11 cellular contexts compared by ENCODE assay signal in genomic region chr22:30078320-30079311, GRCh38. TPM values are rescaled to one million over a fixed set of nuclear protein-coding genes. Genes with fewer than 3 reads are reported as not detected.
DNase-seq lines count a peak whose midpoint lies in the region; ATAC-seq, FAIRE-seq and TF ChIP-seq lines count a peak whose summit lies in the region.
"Had no signal": no experiment of that assay in that cellular context is flagged by ENCODE, and none has a peak within 500 bp of the region (broad histone marks: within the 10 kb centered on the region; RNA-seq: fewer than 3 reads in every experiment).

No MANE protein-coding gene starts in this region.

- intact Hi-C loops in CD4-positive, alpha-beta memory T cell (cut with micrococcal nuclease): no loop called here

- peak overlapping the region; percentile 66 to 95 (median 94) for H3K27ac Mint-ChIP-seq in CD4-positive, alpha-beta memory T cell

- TF ChIP-seq CTCF in keratinocyte (optimal IDR thresholded peaks at IDR 0.05 in 1 of 3, IDR thresholded peaks at IDR 0.05 in 1 of 3, conservative IDR thresholded peaks at IDR 0.05 in 1 of 3; ENCODE audit: extremely low read depth in 1 of 3, insufficient read depth in 2 of 3, low read length in 3 of 3): no peak

- ATAC-seq in HG03442 (IDR thresholded peaks at IDR 0.05; ENCODE audit: unreplicated experiment): no peak
- no peak for ATAC-seq in GM21423 (IDR thresholded peaks at IDR 0.05; ENCODE audit: unreplicated experiment)
- no peak for ATAC-seq in GM18861 (IDR thresholded peaks at IDR 0.05; ENCODE audit: unreplicated experiment)
- ATAC-seq: heart left ventricle had no signal

- H3K4me3 ChIP-seq in CD4-positive, alpha-beta memory T cell (ENCODE audit: low read length in 2 of 2): peak overlapping the region in 1 of 2 donors; percentile 33
- H3K4me3 ChIP-seq in H7 (ENCODE audit: insufficient read depth, low read depth, low read length) (no peak overlapping the region), keratinocyte (ENCODE audit: control insufficient read depth in 2 of 3, extremely low read depth in 1 of 3, insufficient read depth in 2 of 3, low read depth in 1 of 3, low read length in 3 of 3) (no peak overlapping the region), Karpas-422 (ENCODE audit: low read length) (no peak overlapping the region)
- H3K4me3 ChIP-seq: heart left ventricle had no signal

- DNase-seq in CD4-positive, alpha-beta memory T cell: peak; percentile 19 to 55 (median 32)
- DNase-seq in H7 (peak; percentile 48), keratinocyte (ENCODE audit: low read depth, low spot score) (no peak), Karpas-422 (no peak)
- peak; percentile 28 to 36 for DNase-seq in activated CD4-positive, alpha-beta T cell treated with anti-CD3 and anti-CD28 coated beads, Interleukin-2, amount 50 U/mL, for 48 hours
- DNase-seq: heart left ventricle, T-helper 9 cell had no signal

- peak overlapping the region; percentile 49 to 82 (median 78) for H3K4me3 Mint-ChIP-seq in CD4-positive, alpha-beta memory T cell

- peak; percentile 44 for FAIRE-seq in keratinocyte (lab: Jason Lieb, UNC)

- peaks cover 16% of the 10 kb centered on the region for H3K4me1 ChIP-seq in CD4-positive, alpha-beta memory T cell (ENCODE audit: insufficient read depth, low read length)
- H3K4me1 ChIP-seq in keratinocyte (ENCODE audit: control insufficient read depth, extremely low read depth, insufficient read depth, low read length) (peaks cover 4% of the 10 kb centered on the region), Karpas-422 (ENCODE audit: low read length) (peaks cover 8% of the 10 kb centered on the region)

- H3K4me2 ChIP-seq in keratinocyte (ENCODE audit: control insufficient read depth, extremely low read depth, insufficient read depth, low read depth, low read length) (peak overlapping the region; percentile 27), Karpas-422 (ENCODE audit: low read depth, low read length, poor library complexity, severe bottlenecking) (no peak overlapping the region)

- dilution Hi-C loops in keratinocyte (cut with MboI; ENCODE audit: extremely low pct_ligation_motif_present, low sequenced_read_pairs): no loop called here

- POLR2A ChIA-PET in CD4-positive, alpha-beta memory T cell (lab: Charles Lee; ENCODE audit: partially characterized antibody): interaction anchor here (0.6 to 1.8 kb wide), 7 partner anchors 10 to 573 kb away, joined by 3 to 6 read pairs (median 3); no protein-coding TSS in a partner anchor

- H2AFZ ChIP-seq in keratinocyte (ENCODE audit: control insufficient read depth, low read length): no peak overlapping the region
- no peak overlapping the region for H2AFZ ChIP-seq in Karpas-422 (ENCODE audit: low read length)

- no peaks in the 10 kb centered on the region for H3K27me3 ChIP-seq in CD4-positive, alpha-beta memory T cell (ENCODE audit: insufficient read depth, low read length)
- H3K27me3 ChIP-seq in H7 (ENCODE audit: control insufficient read depth, insufficient read depth, low read length): peaks cover 4% of the 10 kb centered on the region; the same call in 1 of the 2 replicates
- H3K27me3 ChIP-seq in keratinocyte (ENCODE audit: control insufficient read depth, extremely low read depth, insufficient read depth, low read length): peaks cover 7% of the 10 kb centered on the region
- no peaks in the 10 kb centered on the region for H3K27me3 ChIP-seq in Karpas-422 (ENCODE audit: low read length)

- H3K36me3 ChIP-seq in CD4-positive, alpha-beta memory T cell (ENCODE audit: insufficient read depth, low read length): no peaks in the 10 kb centered on the region
- no peaks in the 10 kb centered on the region for H3K36me3 ChIP-seq in H7 (replicated peaks; ENCODE audit: control insufficient read depth, insufficient read depth, low read length)
- no peaks in the 10 kb centered on the region for H3K36me3 ChIP-seq in keratinocyte (ENCODE audit: control insufficient read depth in 2 of 2, extremely low read depth in 1 of 2, insufficient read depth in 2 of 2, low read length in 2 of 2)
- H3K36me3 ChIP-seq in Karpas-422 (ENCODE audit: insufficient read depth, low read length): no peaks in the 10 kb centered on the region
- H3K36me3 ChIP-seq: heart left ventricle had no signal

- no peaks in the 10 kb centered on the region for H4K20me1 ChIP-seq in keratinocyte (ENCODE audit: control insufficient read depth, extremely low read depth, insufficient read depth, low read length)
- no peaks in the 10 kb centered on the region for H4K20me1 ChIP-seq in Karpas-422 (ENCODE audit: insufficient read depth, low read depth, low read length)

- no peaks in the 10 kb centered on the region for H3K9me2 ChIP-seq in Karpas-422 (replicated peaks; ENCODE audit: insufficient read depth, low read length)

- CTCF ChIA-PET in CD4-positive, alpha-beta memory T cell (lab: Charles Lee; ENCODE audit: partially characterized antibody): interaction anchor here (1.0 to 1.9 kb wide), 4 partner anchors 9 to 452 kb away, joined by 3 to 7 read pairs (median 4); no protein-coding TSS in a partner anchor

- H3K36me3 Mint-ChIP-seq in CD4-positive, alpha-beta memory T cell: no peaks in the 10 kb centered on the region

- no peaks in the 10 kb centered on the region for H3K79me2 ChIP-seq in keratinocyte (ENCODE audit: control insufficient read depth, insufficient read depth, low read length)
- H3K79me2 ChIP-seq in Karpas-422 (ENCODE audit: low read length): no peaks in the 10 kb centered on the region

- H3K9me3 Mint-ChIP-seq in CD4-positive, alpha-beta memory T cell: peaks cover 0 to 2% (median 0%) of the 10 kb centered on the region in 8 donors

- peaks cover 9 to 23% (median 14%) of the 10 kb centered on the region in 4 donors for H3K4me1 Mint-ChIP-seq in CD4-positive, alpha-beta memory T cell

- no peak overlapping the region for H3K27ac ChIP-seq in CD4-positive, alpha-beta memory T cell (ENCODE audit: low read depth, low read length)
- H3K27ac ChIP-seq in keratinocyte (ENCODE audit: control insufficient read depth, insufficient read depth, low read length) (no peak overlapping the region), Karpas-422 (ENCODE audit: low read length) (no peak overlapping the region)
- H3K27ac ChIP-seq: heart left ventricle had no signal

- no peaks in the 10 kb centered on the region for H3K9me3 ChIP-seq in CD4-positive, alpha-beta memory T cell (ENCODE audit: control insufficient read depth in 1 of 2, low read length in 2 of 2)
- H3K9me3 ChIP-seq in keratinocyte (ENCODE audit: control insufficient read depth, low read depth, low read length) (no peaks in the 10 kb centered on the region), Karpas-422 (ENCODE audit: low read length) (no peaks in the 10 kb centered on the region)
- H3K9me3 ChIP-seq: heart left ventricle had no signal

- no peak overlapping the region for H3K9ac ChIP-seq in keratinocyte (ENCODE audit: control insufficient read depth, extremely low read depth, insufficient read depth, low read length)
- H3K9ac ChIP-seq in Karpas-422 (ENCODE audit: low read length): no peak overlapping the region

- no peaks in the 10 kb centered on the region for H3K27me3 Mint-ChIP-seq in CD4-positive, alpha-beta memory T cell

- H3K9me1 ChIP-seq in keratinocyte (ENCODE audit: control insufficient read depth, extremely low read depth, insufficient read depth, low read length): no peaks in the 10 kb centered on the region

RNA-seq across cellular contexts. Expression of gene HORMAD2, which starts 1.6 kb away (rescaled TPM):
- not detected for total RNA-seq in CD4-positive, alpha-beta memory T cell
- polyA plus RNA-seq in CD4-positive, alpha-beta memory T cell: not detected
- not detected in 2 replicates for total RNA-seq in H7 (2014; rRNA removed; shearing (Covaris generic))
- not detected in 3 replicates for polyA plus RNA-seq in keratinocyte
- not detected for polyA plus RNA-seq in keratinocyte (2011; ENCODE audit: low read depth)
- polyA plus RNA-seq in keratinocyte (2011; cell fraction: cytosol; rRNA removed): not detected in 2 replicates
- polyA plus RNA-seq in keratinocyte (2011; cell fraction: nucleus; rRNA removed): not detected in 2 replicates
- polyA plus RNA-seq in keratinocyte (2012; ENCODE audit: low replicate concordance): not detected in 2 replicates
- polyA minus RNA-seq in keratinocyte: not detected in 3 replicates
- not detected for polyA minus RNA-seq in keratinocyte (2011; cell fraction: cytosol; rRNA and poly(A)+ RNA removed)
- not detected in 2 replicates for polyA minus RNA-seq in keratinocyte (2011; cell fraction: nucleus; rRNA and poly(A)+ RNA removed)
- total RNA-seq in Karpas-422 (2014; rRNA removed; shearing (Covaris generic); ENCODE audit: low replicate concordance): not detected in 2 replicates
- total RNA-seq: heart left ventricle, omental fat pad had no signal
- polyA plus RNA-seq: heart left ventricle had no signal

Comparison
In these comparisons a context has a peak if more than half of its experiments do, and no peak if none do; other contexts are left out.
1. DNase-seq: peak in CD4-positive, alpha-beta memory T cell (5 of 5), H7 (single experiment) and activated CD4-positive, alpha-beta T cell treated with anti-CD3 and anti-CD28 coated beads, Interleukin-2, amount 50 U/mL, for 48 hours (2 of 2); none in keratinocyte (single experiment) and Karpas-422 (single experiment).